ENCODE assay signal across 1 cellular context in the genomic region with DNA sequence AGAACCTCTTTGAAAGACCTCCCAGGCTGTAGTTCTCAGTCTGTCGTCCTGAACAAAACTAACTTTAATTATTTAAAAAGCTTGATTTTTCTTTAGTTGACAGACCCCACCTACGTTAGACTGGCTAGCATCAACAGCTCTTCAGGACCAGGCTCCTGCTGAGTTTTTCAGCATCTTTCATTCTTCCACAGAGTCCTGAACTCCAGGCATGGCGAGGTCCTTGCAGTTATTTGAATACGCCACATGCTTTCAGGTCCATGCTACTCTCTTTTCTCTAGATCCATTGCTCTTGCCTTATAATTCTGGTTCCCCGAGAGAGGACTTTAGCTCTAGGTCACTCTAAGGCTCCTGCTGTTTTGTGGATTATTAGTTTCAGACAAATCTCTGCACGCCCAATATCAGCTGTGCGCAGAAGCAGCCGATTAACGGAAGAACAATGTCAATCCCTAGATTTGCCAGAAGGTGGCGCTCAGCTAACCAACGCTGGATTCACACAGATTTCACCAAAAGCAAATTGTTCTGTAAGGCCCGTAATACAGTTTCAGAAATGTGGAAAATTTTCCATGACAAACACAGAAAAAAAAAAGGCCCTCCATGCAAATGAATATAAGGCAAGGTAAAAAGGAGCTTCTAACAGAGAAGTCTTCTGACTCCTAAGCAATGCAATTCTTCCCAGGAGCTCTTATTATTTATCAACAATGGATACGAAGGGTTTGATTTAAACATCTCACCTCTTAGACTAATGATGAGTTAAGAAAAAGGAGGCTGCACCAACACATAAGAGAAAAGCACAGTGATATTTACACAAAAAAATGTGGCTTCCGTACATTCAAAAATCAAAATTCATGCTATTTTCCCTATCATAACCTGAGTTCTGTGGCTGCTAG.
TF ChIP-seq lines count a peak whose summit lies in the region.

No MANE protein-coding gene starts in this region.

TF ChIP-seq in HCT116, 20 proteins besides CTCF, POLR2A, EP300 and RAD21 (continued from another document):
- no peak for TF ChIP-seq ZNF274 (IDR thresholded peaks at IDR 0.05; ENCODE audit: low read depth, low read length)
- no peak for TF ChIP-seq YY1 (IDR thresholded peaks at IDR 0.05; ENCODE audit: extremely low read depth, insufficient replicate concordance, low read depth, low read length)
- TF ChIP-seq, protein P1, sequence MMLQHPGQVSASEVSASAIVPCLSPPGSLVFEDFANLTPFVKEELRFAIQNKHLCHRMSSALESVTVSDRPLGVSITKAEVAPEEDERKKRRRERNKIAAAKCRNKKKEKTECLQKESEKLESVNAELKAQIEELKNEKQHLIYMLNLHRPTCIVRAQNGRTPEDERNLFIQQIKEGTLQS (IDR thresholded peaks at IDR 0.05), result no peak
- no peak for TF ChIP-seq EGR1 (IDR thresholded peaks at IDR 0.05; ENCODE audit: low read depth)
- TF ChIP-seq ELF1 (IDR thresholded peaks at IDR 0.05; ENCODE audit: borderline replicate concordance, low read depth), result no peak
TF ChIP-seq in HCT116: peak in this region for 0.
